Comparison of ENCODE assay signal across 8 cellular contexts in genomic region chr1:21175324-21175669, GRCh38. TPM values are rescaled to one million over a fixed set of nuclear protein-coding genes. Genes with fewer than 3 reads are reported as not detected.
DNase-seq lines count a peak whose midpoint lies in the region; ATAC-seq, FAIRE-seq and TF ChIP-seq lines count a peak whose summit lies in the region.

No MANE protein-coding gene starts in this region.

- H4K20me1 ChIP-seq in PC-9 (ENCODE audit: insufficient read depth) (peaks cover 21% of the 10 kb centered on the region), GM12878 (ENCODE audit: control insufficient read depth, insufficient read depth) (no peaks in the 10 kb centered on the region), smooth muscle cell (ENCODE audit: low read depth) (peaks cover 49% of the 10 kb centered on the region)

- intact Hi-C loops in PC-9 (cut with micrococcal nuclease; ENCODE audit: unreplicated experiment) (loop anchor here (10.0 kb wide), 1 partner anchor 390 kb away; the partner anchor contains the start of gene HP1BP3), GM12878 (cut with micrococcal nuclease; ENCODE audit: unreplicated experiment) (loop anchor here (10.0 kb wide), 2 partner anchors 180 to 390 kb away; partner anchors contain the start of gene HP1BP3)

- TF ChIP-seq CTCF in PC-9 (conservative IDR thresholded peaks at IDR 0.05) (no peak), GM12878 (IDR thresholded peaks at IDR 0.05 in 2 of 3, conservative IDR thresholded peaks at IDR 0.05 in 1 of 3; ENCODE audit: control insufficient read depth in 2 of 3, extremely low read depth in 1 of 3, insufficient read depth in 1 of 3, low read depth in 3 of 3, low read length in 3 of 3) (no peak), smooth muscle cell (IDR thresholded peaks at IDR 0.05; ENCODE audit: borderline replicate concordance, insufficient read depth, poor library complexity, severe bottlenecking) (no peak)

- TF ChIP-seq EP300 in GM12878 (IDR thresholded peaks at IDR 0.05; ENCODE audit: borderline replicate concordance in 1 of 2, control insufficient read depth in 1 of 2, low read depth in 2 of 2, low read length in 2 of 2) = no peak

- no peak for TF ChIP-seq POLR2A in GM12878 (IDR thresholded peaks at IDR 0.05; ENCODE audit: low read depth, low read length)

- H2AFZ ChIP-seq in PC-9 (no peak overlapping the region), GM12878 (ENCODE audit: control insufficient read depth, low read depth, low read length) (no peak overlapping the region), smooth muscle cell (ENCODE audit: low read depth) (no peak overlapping the region)

- H3K4me3 ChIP-seq in PC-9 (peak overlapping the region; percentile 63), GM12878 (peak overlapping the region; percentile 100), iPS-18c (ENCODE audit: insufficient read depth, low read depth, low read length) (peak overlapping the region; percentile 87), smooth muscle cell (peak overlapping the region; percentile 98)

- RAD21 ChIA-PET in GM12878 (lab: Charles Lee; ENCODE audit: unreplicated experiment) = interaction anchor here (1.0 to 1.7 kb wide), 3 partner anchors 20 to 193 kb away, joined by 3 to 5 read pairs (median 3); no protein-coding TSS in a partner anchor

- WGBS in GM12878 (ENCODE audit: insufficient coverage, insufficient replicate concordance, low lambda C conversion rate, missing lambda C conversion rate) = 0% methylated on average over 6 of the region's 6 CpGs
- WGBS in smooth muscle cell (ENCODE audit: low lambda C conversion rate) = 5% methylated on average over 6 of the region's 6 CpGs

- TF ChIP-seq RAD21 in GM12878 (IDR thresholded peaks at IDR 0.05; ENCODE audit: insufficient read depth, low read depth, low read length) = no peak

- H3K27me3 ChIP-seq in PC-9 (ENCODE audit: insufficient read depth, low read depth) (no peaks in the 10 kb centered on the region), GM12878 (replicated peaks in 1 of 2; ENCODE audit: control insufficient read depth in 2 of 2, insufficient read depth in 2 of 2, low read length in 1 of 2) (no peaks in the 10 kb centered on the region), smooth muscle cell (ENCODE audit: low read depth) (no peaks in the 10 kb centered on the region)

- in situ Hi-C loops in GM12878 (cut with MboI) = no loop called here

- H3K36me3 ChIP-seq in PC-9 (ENCODE audit: low read depth) (no peaks in the 10 kb centered on the region), GM12878 (ENCODE audit: control insufficient read depth in 2 of 2, insufficient read depth in 2 of 2, low read length in 1 of 2) (no peaks in the 10 kb centered on the region), smooth muscle cell (ENCODE audit: low read depth) (no peaks in the 10 kb centered on the region)

- ATAC-seq in GM12878 (no peak), GM18861 (IDR thresholded peaks at IDR 0.05; ENCODE audit: unreplicated experiment) (no peak), GM21529 (IDR thresholded peaks at IDR 0.05; ENCODE audit: unreplicated experiment) (no peak)

- H3F3A ChIP-seq in PC-9 (ENCODE audit: insufficient read depth, low read depth) (peaks cover 12% of the 10 kb centered on the region; the same call in 1 of the 2 replicates), smooth muscle cell (ENCODE audit: low read depth) (peaks cover 2% of the 10 kb centered on the region)

- H3K9me3 ChIP-seq in PC-9 (ENCODE audit: insufficient read depth, low read depth) (no peaks in the 10 kb centered on the region), GM12878 (replicated peaks; ENCODE audit: control insufficient read depth, insufficient read depth, low read length) (no peaks in the 10 kb centered on the region), iPS-18c (ENCODE audit: control insufficient read depth, insufficient read depth, low read length) (no peaks in the 10 kb centered on the region), smooth muscle cell (replicated peaks; ENCODE audit: low read depth) (no peaks in the 10 kb centered on the region)

- FAIRE-seq in GM12878 (lab: Jason Lieb, UNC) = peak; percentile 65

- DNase-seq in NCI-H146 (lab: John Stamatoyannopoulos, UW) = peak; percentile 12
- DNase-seq in NCI-H146 treated with DMSO at 0.1 percent for 48 hours (lab: John Stamatoyannopoulos, UW; ENCODE audit: unreplicated experiment) = no peak
- DNase-seq in PC-9 = peak in 1 of 2 experiments; percentile 48
- no peak for DNase-seq in GM12878 (ENCODE audit: low read depth, low spot score)
- no peak for DNase-seq in smooth muscle cell (lab: John Stamatoyannopoulos, UW; ENCODE audit: unreplicated experiment)

- H3K4me2 ChIP-seq in PC-9 (peak overlapping the region; percentile 77), GM12878 (ENCODE audit: control insufficient read depth, insufficient read depth) (peak overlapping the region; percentile 86), smooth muscle cell (peak overlapping the region; percentile 88)

- CTCF ChIA-PET in PC-9 (lab: Charles Lee) = no interaction called here
- CTCF ChIA-PET in GM12878 (lab: Yijun Ruan, JAX) = interaction anchor here (0.9 to 1.8 kb wide), 5 partner anchors 12 to 243 kb away, joined by 3 to 4 read pairs (median 4); no protein-coding TSS in a partner anchor

- TSS peak; percentile 60 for BruUV-seq in PC-9 (replicated peaks; lab: Mats Ljungman, UMichigan)
- TSS peak; percentile 75 for BruUV-seq in GM12878 (replicated peaks; lab: Mats Ljungman, UMichigan)

- H3K79me2 ChIP-seq in PC-9 (ENCODE audit: low read depth) (peaks cover 56% of the 10 kb centered on the region), GM12878 (ENCODE audit: control insufficient read depth, insufficient read depth, low read length) (peaks cover 39% of the 10 kb centered on the region), smooth muscle cell (ENCODE audit: low read depth) (peaks cover 56% of the 10 kb centered on the region)

- H3K4me1 ChIP-seq in PC-9 (replicated peaks; ENCODE audit: insufficient read depth) (peaks cover 6% of the 10 kb centered on the region; the same call in 1 of the 2 replicates), GM12878 (ENCODE audit: control insufficient read depth, insufficient read depth, low read length) (no peaks in the 10 kb centered on the region; the same call in 1 of the 2 replicates), smooth muscle cell (ENCODE audit: low read depth) (peaks cover 9% of the 10 kb centered on the region)

- SMC1A ChIA-PET in GM12878 (lab: Charles Lee; ENCODE audit: uncharacterized antibody, unreplicated experiment) = interaction anchor here (0.6 to 1.0 kb wide), 4 partner anchors 20 to 410 kb away, joined by 3 to 5 read pairs (median 3); no protein-coding TSS in a partner anchor

- H3K27ac ChIP-seq in PC-9 (peak overlapping the region; percentile 84), GM12878 (ENCODE audit: control insufficient read depth, insufficient read depth) (peak overlapping the region; percentile 66), smooth muscle cell (ENCODE audit: low read depth) (peak overlapping the region; percentile 75)

- H3K9ac ChIP-seq in GM12878 (ENCODE audit: control insufficient read depth, insufficient read depth, low read length) (peak overlapping the region; percentile 82), smooth muscle cell (ENCODE audit: low read depth) (peak overlapping the region; percentile 89)

- POLR2A ChIA-PET in PC-9 (lab: Charles Lee; ENCODE audit: unreplicated experiment) = no interaction called here
- POLR2A ChIA-PET in GM12878 (lab: Charles Lee) = interaction anchor here (1.1 to 1.5 kb wide), 3 partner anchors 387 to 395 kb away, joined by 4 to 5 read pairs (median 5); partner anchors contain the start of gene HP1BP3

- H3K9me2 ChIP-seq in PC-9 (ENCODE audit: insufficient read depth) = no peaks in the 10 kb centered on the region

TF ChIP-seq in GM12878, 131 proteins besides CTCF, POLR2A, EP300 and RAD21 (continues in another document):
- TF ChIP-seq SKIL (IDR thresholded peaks at IDR 0.05; ENCODE audit: low read depth, poor library complexity, severe bottlenecking) = no peak
- TF ChIP-seq LARP7 (IDR thresholded peaks at IDR 0.05) = no peak
- TF ChIP-seq BHLHE40 (IDR thresholded peaks at IDR 0.05; ENCODE audit: borderline replicate concordance in 1 of 2, low read depth in 2 of 2, low read length in 1 of 2) = no peak
- no peak for TF ChIP-seq CEBPB (IDR thresholded peaks at IDR 0.05; ENCODE audit: borderline replicate concordance in 1 of 2, low read depth in 2 of 2, low read length in 2 of 2)

RNA-seq across cellular contexts. Expression of gene EIF4G3, which starts 1.4 kb away (rescaled TPM):
- total RNA-seq in PC-9 (2021) (52.6 and 63.2 TPM in 2 replicates), GM12878 (2014; rRNA removed) (23.1 and 23.8 TPM in 2 replicates), GM12878 (2014; rRNA removed; fragmentation: Illumina TruSeq; extraction: Trizol) (38.2 and 39.0 TPM in 2 replicates), GM12878 (2021) (39.9 and 42.8 TPM in 2 replicates), smooth muscle cell (49.5 and 56.2 TPM in 2 replicates)
- total RNA-seq in GM12878 (2013; cell fraction: nucleolus; rRNA removed) = 112 and 114 TPM in 2 replicates
- polyA plus RNA-seq in GM12878 (2011; ENCODE audit: low read depth) = 14.1 TPM
- polyA plus RNA-seq in GM12878 (2011; rRNA removed) (39.4 and 45.1 TPM in 2 replicates), GM12878 (2014; fragmentation: Illumina TruSeq; extraction: Trizol) (40.3 and 50.2 TPM in 2 replicates), GM12878 (2014; fragmentation: Nextera tagmentation; extraction: Ambion mirVana) (10 to 100 TPM in 1 of 2 experiments, 1 to 10 TPM in 1; 7.4 to 10.2 TPM), GM12878 (2014; rRNA removed) (32.0 and 34.3 TPM in 2 replicates), GM12878 (2016; fragmentation: Nextera tagmentation; extraction: Ambion mirVana) (10 to 100 TPM; 10.0 to 21.3 TPM), smooth muscle cell (26.1 and 31.5 TPM in 2 replicates)
- polyA plus RNA-seq in GM12878 (2011; cell fraction: cytosol; rRNA removed) = 30.0 and 35.0 TPM in 2 replicates
- 42.1 and 50.6 TPM in 2 replicates for polyA plus RNA-seq in GM12878 (2011; cell fraction: nucleus; rRNA removed)
- 18.3 and 18.9 TPM in 2 replicates for polyA plus RNA-seq in GM12878 (2012)
- polyA minus RNA-seq in GM12878 (2011; rRNA and poly(A)+ RNA removed) = 40.9 and 45.5 TPM in 2 replicates
- polyA minus RNA-seq in GM12878 (2011; cell fraction: cytosol; rRNA and poly(A)+ RNA removed) = 15.6 and 17.0 TPM in 2 replicates
- 27.4 and 58.9 TPM in 2 replicates for polyA minus RNA-seq in GM12878 (2011; cell fraction: nucleus; rRNA and poly(A)+ RNA removed)
